20 cellular contexts compared by ENCODE assay signal in genomic region chr2:120485096-120485495, GRCh38.
A peak's percentile ranks its signal among the peaks of the same experiment; 100 is the strongest.
DNase-seq lines count a peak whose midpoint lies in the region; ATAC-seq and TF ChIP-seq lines count a peak whose summit lies in the region.
"Had no signal": no experiment of that assay in that cellular context is flagged by ENCODE, and none has a peak within 500 bp of the region (broad histone marks: within the 10 kb centered on the region; RNA-seq: fewer than 3 reads in every experiment).

No MANE protein-coding gene starts in this region.

- no peak overlapping the region for H3K27ac Mint-ChIP-seq in chondrocyte (ENCODE audit: unreplicated experiment)
- H3K27ac Mint-ChIP-seq: CD4-positive, alpha-beta memory T cell; GM23338; HFFc6 had no signal

- peaks cover 28% of the 10 kb centered on the region for H3K27me3 Mint-ChIP-seq in chondrocyte (ENCODE audit: low read depth)

- TF ChIP-seq POLR2A in right lobe of liver (IDR thresholded peaks at IDR 0.05) (no peak), spleen (IDR thresholded peaks at IDR 0.05) (no peak)

- H3K27ac ChIP-seq in right lobe of liver (peak overlapping the region in 2 of 3 donors; percentile 20 to 55), spleen (no peak overlapping the region)
- H3K27ac ChIP-seq: 22Rv1, A549 had no signal

- WGBS in right lobe of liver (ENCODE audit: insufficient coverage, low coverage, low lambda C conversion rate, missing lambda C conversion rate): 89% methylated on average over 1 of the region's 7 CpGs
- 72 to 93% (median 86%) methylated on average over 7 of the region's 7 CpGs for WGBS in spleen, 5 donors

- no peaks in the 10 kb centered on the region for H3K9me3 Mint-ChIP-seq in chondrocyte (ENCODE audit: low read depth)
- H3K9me3 Mint-ChIP-seq: CD4-positive, alpha-beta memory T cell; GM23338; HFFc6 had no signal

- no peak overlapping the region for H3K4me3 Mint-ChIP-seq in chondrocyte (ENCODE audit: unreplicated experiment)
- H3K4me3 Mint-ChIP-seq: CD14-positive monocyte; CD4-positive, alpha-beta memory T cell; GM23338; HFFc6 had no signal

- no peaks in the 10 kb centered on the region for H3K9me3 ChIP-seq in right lobe of liver
- H3K9me3 ChIP-seq in spleen: no peaks in the 10 kb centered on the region
- H3K9me3 ChIP-seq: A549 had no signal

- H3K4me1 Mint-ChIP-seq in chondrocyte (ENCODE audit: low read depth): no peaks in the 10 kb centered on the region
- H3K4me1 Mint-ChIP-seq: CD14-positive monocyte; CD4-positive, alpha-beta memory T cell had no signal

- ATAC-seq in Right ventricle myocardium inferior: no peak
- ATAC-seq in right lobe of liver: peak; percentile 51 to 65 (median 59)
- no peak for ATAC-seq in HG03378 (IDR thresholded peaks at IDR 0.05; ENCODE audit: unreplicated experiment)
- ATAC-seq: A549, GM23338, HCT116 had no signal

- intact Hi-C loops in Right ventricle myocardium inferior (cut with DNase I): no loop called here
- intact Hi-C loops in cardiac septum (cut with DNase I): no loop called here
- intact Hi-C loops in right lobe of liver (cut with DNase I): no loop called here
- intact Hi-C loops in spleen (cut with DNase I; ENCODE audit: low total_unique reads): no loop called here

- no peak overlapping the region for H3K4me3 ChIP-seq in right lobe of liver
- no peak overlapping the region for H3K4me3 ChIP-seq in spleen
- H3K4me3 ChIP-seq: A549, GM23338 had no signal

- TF ChIP-seq CTCF in chondrocyte (IDR thresholded peaks at IDR 0.05): no peak
- no peak for TF ChIP-seq CTCF in right lobe of liver (IDR thresholded peaks at IDR 0.05)
- TF ChIP-seq CTCF in spleen (IDR thresholded peaks at IDR 0.05 in 8 of 11, conservative IDR thresholded peaks at IDR 0.05 in 3 of 11): no peak

- DNase-seq in Right ventricle myocardium inferior (ENCODE audit: missing footprints) (peak; percentile 59), cardiac septum (ENCODE audit: low spot score) (no peak), chondrocyte (ENCODE audit: low spot score) (peak; percentile 47), right lobe of liver (peak; percentile 91 to 93 (median 92)), spleen (peak; percentile 63)
- DNase-seq in activated CD4-positive, alpha-beta T cell treated with anti-CD3 and anti-CD28 coated beads for 48 hours: no peak
- DNase-seq in activated effector memory CD4-positive, alpha-beta T cell treated with anti-CD3 and anti-CD28 coated beads, Interleukin-2, amount 50 U/mL, for 16 hours: no peak
- DNase-seq: AML-193; CD4-positive, alpha-beta memory T cell; DMS153; DMS79; GDM1; H7; HFFc6 had no signal

- no peaks in the 10 kb centered on the region for H3K27me3 ChIP-seq in right lobe of liver
- peaks cover 0 to 37% (median 0%) of the 10 kb centered on the region in 7 donors for H3K27me3 ChIP-seq in spleen (replicated peaks in 1 of 7)

- H3K36me3 Mint-ChIP-seq in chondrocyte (ENCODE audit: low read depth): peaks cover 2% of the 10 kb centered on the region
- H3K36me3 Mint-ChIP-seq: CD14-positive monocyte; CD4-positive, alpha-beta memory T cell had no signal

- no peaks in the 10 kb centered on the region for H3K36me3 ChIP-seq in right lobe of liver
- no peaks in the 10 kb centered on the region for H3K36me3 ChIP-seq in spleen

- H3K4me1 ChIP-seq in right lobe of liver (peaks cover 0 to 64% (median 31%) of the 10 kb centered on the region in 4 donors), spleen (no peaks in the 10 kb centered on the region)
- H3K4me1 ChIP-seq: A549 had no signal

Comparison
In these comparisons a context has a peak if more than half of its experiments do, and no peak if none do; other contexts are left out.
1. DNase-seq: peak in Right ventricle myocardium inferior (single experiment), chondrocyte (single experiment), right lobe of liver (3 of 3) and spleen (single experiment); none in cardiac septum (single experiment), activated CD4-positive, alpha-beta T cell treated with anti-CD3 and anti-CD28 coated beads for 48 hours (single experiment) and activated effector memory CD4-positive, alpha-beta T cell treated with anti-CD3 and anti-CD28 coated beads, Interleukin-2, amount 50 U/mL, for 16 hours (single experiment).
2. ATAC-seq: peak in right lobe of liver (4 of 4); none in Right ventricle myocardium inferior (single experiment) and HG03378 (single experiment).
3. H3K27ac ChIP-seq: peak in right lobe of liver (2 of 3); none in spleen (0 of 8).